24 cellular contexts compared by ENCODE assay signal in the genomic region with DNA sequence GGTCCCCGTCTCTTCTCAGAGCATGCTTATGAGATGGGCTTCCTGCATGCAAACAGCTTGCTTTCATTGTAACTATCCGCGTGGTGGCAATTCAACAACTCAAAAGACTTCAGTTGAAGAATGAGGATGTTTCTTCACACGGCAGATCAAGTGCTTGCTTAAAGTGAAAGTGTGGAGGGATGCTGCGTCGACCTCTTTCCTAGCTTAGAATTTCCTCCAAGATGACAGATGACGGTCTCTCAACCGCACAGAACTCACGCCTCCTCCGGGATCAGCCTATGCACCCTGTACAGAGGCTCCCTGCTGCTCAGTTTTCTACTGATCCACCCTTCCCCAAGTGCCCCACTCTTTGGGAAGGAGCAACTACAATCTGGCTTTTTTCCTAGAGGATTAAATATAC. TPM values are rescaled to one million over a fixed set of nuclear protein-coding genes. Genes with fewer than 3 reads are reported as not detected.
A peak's percentile ranks its signal among the peaks of the same experiment; 100 is the strongest.
DNase-seq lines count a peak whose midpoint lies in the region; ATAC-seq and TF ChIP-seq lines count a peak whose summit lies in the region.
"Had no signal": no experiment of that assay in that cellular context is flagged by ENCODE, and none has a peak within 500 bp of the region (broad histone marks: within the 10 kb centered on the region; RNA-seq: fewer than 3 reads in every experiment).

No MANE protein-coding gene starts in this region.

- CTCF ChIA-PET in Caco-2 (lab: Charles Lee): interaction anchor here (0.6 kb wide), 1 partner anchor 48 kb away, joined by 5 read pairs; no protein-coding TSS in a partner anchor

- peak overlapping the region; percentile 16 for H3K4me3 Mint-ChIP-seq in T-helper 1 cell treated with Interleukin-12 subunit alpha and Interleukin-12 subunit beta and Interleukin-4 antibody, amounts not matched to agents 30 μg/mL and 1 μg/mL, for 36 hours
- H3K4me3 Mint-ChIP-seq in Caco-2 (ENCODE audit: unreplicated experiment): no peak overlapping the region
- no peak overlapping the region for H3K4me3 Mint-ChIP-seq in endothelial cell (ENCODE audit: unreplicated experiment)

- peaks cover 37 to 57% (median 43%) of the 10 kb centered on the region in 10 experiments for H3K4me1 ChIP-seq in BLaER1 treated with 17β-estradiol and CSF1 and Interleukin-3, amounts not matched to agents 10 nM and 100 nM
- peaks cover 55% of the 10 kb centered on the region for H3K4me1 ChIP-seq in Caco-2
- H3K4me1 ChIP-seq: thyroid gland had no signal

- peaks cover 11% of the 10 kb centered on the region for H3K27me3 Mint-ChIP-seq in T-helper 1 cell treated with Interleukin-12 subunit alpha and Interleukin-12 subunit beta and Interleukin-4 antibody, amounts not matched to agents 30 μg/mL and 1 μg/mL, for 36 hours (ENCODE audit: low read depth)
- H3K27me3 Mint-ChIP-seq in Caco-2 (ENCODE audit: insufficient read depth, unreplicated experiment): no peaks in the 10 kb centered on the region
- peaks cover 7% of the 10 kb centered on the region for H3K27me3 Mint-ChIP-seq in endothelial cell (ENCODE audit: unreplicated experiment)

- H3K27ac Mint-ChIP-seq in T-helper 1 cell treated with Interleukin-12 subunit alpha and Interleukin-12 subunit beta and Interleukin-4 antibody, amounts not matched to agents 30 μg/mL and 1 μg/mL, for 36 hours: no peak overlapping the region
- H3K27ac Mint-ChIP-seq in Caco-2 (ENCODE audit: unreplicated experiment) (no peak overlapping the region), endothelial cell (ENCODE audit: unreplicated experiment) (no peak overlapping the region)
- H3K27ac Mint-ChIP-seq: progenitor cell of endocrine pancreas had no signal

- H3K27ac ChIP-seq in 22Rv1: peak overlapping the region; percentile 86
- H3K27ac ChIP-seq in BLaER1 treated with 17β-estradiol and CSF1 and Interleukin-3, amounts not matched to agents 10 nM and 100 nM: peak overlapping the region in 2 of 11 experiments; percentile 12 to 28; a peak in 2 of 22 replicates
- H3K27ac ChIP-seq: thyroid gland had no signal

- H3K9me3 ChIP-seq in BLaER1 treated with 17β-estradiol and CSF1 and Interleukin-3, amounts not matched to agents 10 nM and 100 nM (replicated peaks in 1 of 11): peaks cover 24 to 46% (median 35%) of the 10 kb centered on the region in 11 experiments
- no peaks in the 10 kb centered on the region for H3K9me3 ChIP-seq in Caco-2
- H3K9me3 ChIP-seq: esophagus squamous epithelium, thyroid gland had no signal

- no peaks in the 10 kb centered on the region for H3K9me3 Mint-ChIP-seq in T-helper 1 cell treated with Interleukin-12 subunit alpha and Interleukin-12 subunit beta and Interleukin-4 antibody, amounts not matched to agents 30 μg/mL and 1 μg/mL, for 36 hours
- no peaks in the 10 kb centered on the region for H3K9me3 Mint-ChIP-seq in Caco-2 (ENCODE audit: unreplicated experiment)
- no peaks in the 10 kb centered on the region for H3K9me3 Mint-ChIP-seq in endothelial cell (ENCODE audit: unreplicated experiment)

- H3K36me3 Mint-ChIP-seq in T-helper 1 cell treated with Interleukin-12 subunit alpha and Interleukin-12 subunit beta and Interleukin-4 antibody, amounts not matched to agents 30 μg/mL and 1 μg/mL, for 36 hours (ENCODE audit: low read depth): no peaks in the 10 kb centered on the region
- H3K36me3 Mint-ChIP-seq in Caco-2 (ENCODE audit: insufficient read depth, unreplicated experiment) (peaks cover 26% of the 10 kb centered on the region), endothelial cell (ENCODE audit: low read depth, unreplicated experiment) (no peaks in the 10 kb centered on the region)

- no TSS peak for BruUV-seq in Caco-2 (replicated peaks; lab: Mats Ljungman, UMichigan)

- ATAC-seq in left lobe of liver (no peak), HG02884 (IDR thresholded peaks at IDR 0.05; ENCODE audit: unreplicated experiment) (no peak), GM19035 (IDR thresholded peaks at IDR 0.05; ENCODE audit: unreplicated experiment) (no peak)

- peaks cover 8% of the 10 kb centered on the region for H3K4me1 Mint-ChIP-seq in T-helper 1 cell treated with Interleukin-12 subunit alpha and Interleukin-12 subunit beta and Interleukin-4 antibody, amounts not matched to agents 30 μg/mL and 1 μg/mL, for 36 hours (ENCODE audit: low read depth)
- H3K4me1 Mint-ChIP-seq in Caco-2 (ENCODE audit: low read depth, unreplicated experiment): peaks cover 50% of the 10 kb centered on the region
- H3K4me1 Mint-ChIP-seq in endothelial cell (ENCODE audit: unreplicated experiment): no peaks in the 10 kb centered on the region

- DNase-seq in left lobe of liver (ENCODE audit: low spot score) (peak; percentile 16), Caco-2 (no peak), endothelial cell (ENCODE audit: low spot score) (no peak)
- DNase-seq: activated CD4-positive, alpha-beta T cell treated with anti-CD3 and anti-CD28 coated beads, Interleukin-2, amount 50 U/mL, for 1 hour; activated naive CD4-positive, alpha-beta T cell treated with Interleukin-2 at 50 U/mL for 16 hours; COR-L47; effector memory CD4-positive, alpha-beta T cell; esophagus squamous epithelium; glutamatergic neuron; H7; Karpas-422; NCI-H1092 treated with DMSO at 0.1 percent for 48 hours; NCI-H2081 treated with DMSO at 0.1 percent for 48 hours; NCI-H510A treated with DMSO at 0.1 percent for 48 hours; small intestine; stimulated activated CD4-positive, alpha-beta T cell treated with anti-CD3 and anti-CD28 coated beads, Interleukin-2, amount 100 ng/mL, for 48 hours; stimulated activated naive CD4-positive, alpha-beta T cell treated with Interleukin-2 at 50 U/mL for 16 hours; thyroid gland had no signal

- TF ChIP-seq CTCF in 22Rv1 (IDR thresholded peaks at IDR 0.05): no peak
- no peak for TF ChIP-seq CTCF in Caco-2 (IDR thresholded peaks at IDR 0.05; ENCODE audit: insufficient read depth in 1 of 2, low read depth in 1 of 2, low read length in 1 of 2, severe bottlenecking in 1 of 2, unreplicated experiment in 1 of 2)
- no peak for TF ChIP-seq CTCF in endothelial cell (IDR thresholded peaks at IDR 0.05; ENCODE audit: unreplicated experiment)

- H4K20me1 ChIP-seq in BLaER1 treated with 17β-estradiol and CSF1 and Interleukin-3, amounts not matched to agents 10 nM and 100 nM: no peaks in the 10 kb centered on the region

- H3K27me3 ChIP-seq in BLaER1 treated with 17β-estradiol and CSF1 and Interleukin-3, amounts not matched to agents 10 nM and 100 nM: no peaks in the 10 kb centered on the region
- H3K27me3 ChIP-seq in Caco-2 (replicated peaks; ENCODE audit: control insufficient read depth, insufficient read depth, low read length): no peaks in the 10 kb centered on the region
- H3K27me3 ChIP-seq: thyroid gland had no signal

- peak overlapping the region; percentile 51 to 79 (median 67) for H3K4me2 ChIP-seq in BLaER1 treated with 17β-estradiol and CSF1 and Interleukin-3, amounts not matched to agents 10 nM and 100 nM

- peak overlapping the region in 2 of 11 experiments; percentile 9 to 15; a peak in 1 of 22 replicates for H3K9ac ChIP-seq in BLaER1 treated with 17β-estradiol and CSF1 and Interleukin-3, amounts not matched to agents 10 nM and 100 nM

- POLR2A ChIA-PET in Caco-2 (lab: Charles Lee): no interaction called here

- intact Hi-C loops in Caco-2 (cut with micrococcal nuclease; ENCODE audit: unreplicated experiment): no loop called here

- H3K36me3 ChIP-seq in BLaER1 treated with 17β-estradiol and CSF1 and Interleukin-3, amounts not matched to agents 10 nM and 100 nM: 0 out of 22 replicates have a peak, but pooled peaks cover 0 to 11% (median 0%) of the 10 kb centered on the region in 11 experiments
- no peaks in the 10 kb centered on the region for H3K36me3 ChIP-seq in Caco-2 (ENCODE audit: control insufficient read depth, insufficient read depth, low read length)
- H3K36me3 ChIP-seq: esophagus squamous epithelium, thyroid gland had no signal

- H3K4me3 ChIP-seq in BLaER1 treated with 17β-estradiol and CSF1 and Interleukin-3, amounts not matched to agents 10 nM and 100 nM: no peak overlapping the region
- no peak overlapping the region for H3K4me3 ChIP-seq in Caco-2 (ENCODE audit: low read depth, low read length)
- H3K4me3 ChIP-seq: esophagus squamous epithelium, thyroid gland had no signal

RNA-seq across cellular contexts. Expression of a gene that starts 47.8 kb away (rescaled TPM):
- total RNA-seq in left lobe of liver (180 TPM), Caco-2 (2022) (69.5 and 70.6 TPM in 2 replicates), endothelial cell (ENCODE audit: unreplicated experiment) (0.13 TPM)

Comparison
In these comparisons a context has a peak if more than half of its experiments do, and no peak if none do; other contexts are left out.
1. RNA of a gene that starts 47.8 kb away (total RNA-seq): 180 TPM in left lobe of liver (single experiment) and 69.5 to 70.6 TPM in Caco-2; 0.13 TPM in endothelial cell (single experiment); every median in the first group is over 10 times any median in the second.